13 cellular contexts compared by ENCODE assay signal in the genomic region with DNA sequence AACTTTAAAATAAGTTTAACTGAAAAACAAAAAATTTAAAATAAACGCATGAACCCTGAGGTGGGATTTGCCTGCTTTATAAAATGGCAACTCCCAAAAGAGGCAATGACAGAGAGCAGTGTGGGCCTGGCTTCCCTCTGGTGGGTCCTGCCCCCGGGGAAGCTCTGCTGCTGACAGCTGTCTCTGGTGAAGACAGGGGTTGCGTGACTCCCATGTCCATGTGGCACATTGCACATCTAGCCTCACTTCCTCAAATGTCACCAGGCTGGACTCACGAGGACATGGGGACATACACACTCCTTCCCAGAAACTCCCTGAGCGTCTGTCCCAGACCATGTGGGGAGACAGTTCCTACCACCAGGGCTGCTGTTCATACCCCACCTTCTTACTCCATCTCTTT.
DNase-seq lines count a peak whose midpoint lies in the region; ATAC-seq, FAIRE-seq and TF ChIP-seq lines count a peak whose summit lies in the region.
"Had no signal": no experiment of that assay in that cellular context is flagged by ENCODE, and none has a peak within 500 bp of the region (broad histone marks: within the 10 kb centered on the region; RNA-seq: fewer than 3 reads in every experiment).

No MANE protein-coding gene starts in this region.

- no peak overlapping the region for H3K4me3 ChIP-seq in heart right ventricle
- H3K4me3 ChIP-seq in pancreas: no peak overlapping the region
- H3K4me3 ChIP-seq: vagina had no signal

- H3K36me3 ChIP-seq in heart right ventricle (peaks cover 0 to 24% (median 4%) of the 10 kb centered on the region in 9 donors), pancreas (peaks cover 0 to 27% (median 3%) of the 10 kb centered on the region in 3 donors)

- no peak for FAIRE-seq in pancreas (lab: Jason Lieb, UNC)

- intact Hi-C loops in CD14-positive monocyte (cut with micrococcal nuclease) (loop anchor here in 1 of 2 donors (5.0 kb wide), 1 partner anchor 63 kb away; no protein-coding TSS in a partner anchor), heart right ventricle (cut with DNase I) (loop anchor here in 1 of 10 donors (10.0 kb wide), 1 partner anchor 50 kb away; no protein-coding TSS in a partner anchor), pancreas (cut with DNase I) (no loop called here)

- peak overlapping the region in 1 of 10 donors; percentile 33 for H3K27ac ChIP-seq in heart right ventricle
- H3K27ac ChIP-seq in pancreas: peak overlapping the region in 2 of 4 donors; percentile 23 to 34
- H3K27ac ChIP-seq: vagina had no signal

- WGBS in heart right ventricle, 2 donors: 67 to 77% methylated on average over 5 of the region's 5 CpGs
- WGBS in pancreas, 2 donors: 78 to 83% methylated on average over 5 of the region's 5 CpGs

- ATAC-seq in heart right ventricle (peak in 7 of 8 donors; percentile 48 to 84 (median 78)), pancreas (peak in 3 of 4 donors; percentile 23 to 81 (median 77)), GM21390 (IDR thresholded peaks at IDR 0.05; ENCODE audit: unreplicated experiment) (no peak), GM18873 (IDR thresholded peaks at IDR 0.05; ENCODE audit: low FRiP score, unreplicated experiment) (no peak)
- ATAC-seq: naive thymus-derived CD8-positive, alpha-beta T cell had no signal

- H3K27me3 ChIP-seq in heart right ventricle (no peaks in the 10 kb centered on the region), pancreas (no peaks in the 10 kb centered on the region)
- H3K27me3 ChIP-seq: vagina had no signal

- H3K36me3 Mint-ChIP-seq in CD14-positive monocyte: peaks cover 21 to 49% of the 10 kb centered on the region in 2 donors

- no peak for TF ChIP-seq CTCF in CD14-positive monocyte (IDR thresholded peaks at IDR 0.05)
- TF ChIP-seq CTCF in heart right ventricle (IDR thresholded peaks at IDR 0.05): no peak
- no peak for TF ChIP-seq CTCF in pancreas (IDR thresholded peaks at IDR 0.05)

- no peak overlapping the region for H3K4me3 Mint-ChIP-seq in CD14-positive monocyte
- H3K4me3 Mint-ChIP-seq: naive thymus-derived CD8-positive, alpha-beta T cell had no signal

- peaks cover 38% of the 10 kb centered on the region for H3K4me1 Mint-ChIP-seq in CD14-positive monocyte

- peaks cover 0 to 1% (median 0%) of the 10 kb centered on the region in 3 donors for H3K27me3 Mint-ChIP-seq in CD14-positive monocyte (ENCODE audit: low read depth in 3 of 3)
- H3K27me3 Mint-ChIP-seq: naive thymus-derived CD8-positive, alpha-beta T cell had no signal

- H3K9me3 ChIP-seq in heart right ventricle (no peaks in the 10 kb centered on the region), pancreas (no peaks in the 10 kb centered on the region)
- H3K9me3 ChIP-seq: vagina had no signal

- peak overlapping the region; percentile 68 to 94 (median 89) for H3K27ac Mint-ChIP-seq in CD14-positive monocyte

- H3K4me1 ChIP-seq in heart right ventricle (peaks cover 2 to 39% (median 22%) of the 10 kb centered on the region in 9 donors), pancreas (no peaks in the 10 kb centered on the region)

- DNase-seq in CD14-positive monocyte (ENCODE audit: low spot score): peak; percentile 94
- peak; percentile 58 to 76 for DNase-seq in NOMO-1 (lab: John Stamatoyannopoulos, UW; ENCODE audit: unreplicated experiment in 2 of 2)
- DNase-seq in heart right ventricle: peak in 1 of 2 donors; percentile 31
- peak in 2 of 6 donors; percentile 6 to 51 for DNase-seq in pancreas
- DNase-seq in ecto neural progenitor cell (ENCODE audit: low spot score): no peak
- DNase-seq in activated T-cell treated with anti-CD3 and anti-CD28 coated beads for 4 hours: no peak
- DNase-seq: activated CD4-positive, alpha-beta T cell treated with anti-CD3 and anti-CD28 coated beads, Interleukin-2, amount 50 U/mL, for 1 hour; activated gamma-delta T cell treated with Interleukin-2 at 50 U/mL for 16 hours; naive thymus-derived CD8-positive, alpha-beta T cell; NCI-H2029 had no signal

- H3K9me3 Mint-ChIP-seq in CD14-positive monocyte: no peaks in the 10 kb centered on the region

Comparison
In these comparisons a context has a peak if more than half of its experiments do, and no peak if none do; other contexts are left out.
1. DNase-seq: peak in CD14-positive monocyte (single experiment) and NOMO-1 (2 of 2); none in ecto neural progenitor cell (single experiment) and activated T-cell treated with anti-CD3 and anti-CD28 coated beads for 4 hours (single experiment).
2. ATAC-seq: peak in heart right ventricle (7 of 8) and pancreas (3 of 4); none in GM21390 (single experiment) and GM18873 (single experiment).